ENCODE assay signal across 13 cellular contexts in the genomic region with DNA sequence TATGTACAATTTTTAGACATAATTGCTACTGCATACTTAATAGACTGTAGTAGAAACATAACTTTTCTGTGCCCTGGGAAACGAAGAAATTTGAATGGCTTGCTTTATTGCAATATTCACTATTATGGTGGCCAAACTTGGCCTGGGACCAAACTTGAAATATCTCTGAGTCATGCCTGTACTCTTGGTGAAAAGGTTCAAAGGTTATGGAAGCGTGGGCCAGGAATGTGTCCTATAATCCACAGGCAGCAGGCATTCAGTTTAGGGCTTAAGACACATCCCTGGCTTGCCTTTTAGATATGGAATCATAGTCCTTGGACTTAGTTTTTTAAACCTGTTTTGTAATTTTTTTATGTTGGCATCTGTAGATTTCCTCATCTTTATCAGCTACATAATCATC.
DNase-seq lines count a peak whose midpoint lies in the region; ATAC-seq, FAIRE-seq and TF ChIP-seq lines count a peak whose summit lies in the region.
"Had no signal": no experiment of that assay in that cellular context is flagged by ENCODE, and none has a peak within 500 bp of the region (broad histone marks: within the 10 kb centered on the region; RNA-seq: fewer than 3 reads in every experiment).

No MANE protein-coding gene starts in this region.

- ATAC-seq in upper lobe of left lung (ENCODE audit: low FRiP score in 2 of 2): no peak

- H3K36me3 ChIP-seq in CD8-positive, alpha-beta memory T cell (ENCODE audit: insufficient read depth, low read length): peaks cover 22% of the 10 kb centered on the region
- peaks cover 24 to 58% (median 34%) of the 10 kb centered on the region in 4 donors for H3K36me3 ChIP-seq in upper lobe of left lung

- no peaks in the 10 kb centered on the region for H3K9me3 ChIP-seq in CD8-positive, alpha-beta memory T cell (ENCODE audit: low read length)
- H3K9me3 ChIP-seq in upper lobe of left lung: no peaks in the 10 kb centered on the region

- H3K27me3 ChIP-seq in CD8-positive, alpha-beta memory T cell (ENCODE audit: insufficient read depth, low read length, poor library complexity, severe bottlenecking): no peaks in the 10 kb centered on the region
- H3K27me3 ChIP-seq in upper lobe of left lung: no peaks in the 10 kb centered on the region
- H3K27me3 ChIP-seq: dorsolateral prefrontal cortex had no signal

- WGBS in upper lobe of left lung, 2 donors: 78 to 93% methylated on average over 2 of the region's 2 CpGs

- H3K4me3 ChIP-seq in CD8-positive, alpha-beta memory T cell (ENCODE audit: low read length): no peak overlapping the region
- H3K4me3 ChIP-seq in epithelial cell of proximal tubule (ENCODE audit: low read depth, low read length) (no peak overlapping the region), upper lobe of left lung (no peak overlapping the region)
- H3K4me3 ChIP-seq: dorsolateral prefrontal cortex had no signal

- POLR2A ChIA-PET in CD8-positive, alpha-beta memory T cell (lab: Charles Lee): no interaction called here

- DNase-seq in CD8-positive, alpha-beta memory T cell: no peak
- DNase-seq in NCI-H226 (peak; percentile 5), epithelial cell of proximal tubule (ENCODE audit: low read depth) (peak; percentile 18), non-pigmented ciliary epithelial cell (ENCODE audit: low read depth) (peak; percentile 78), NCI-H2107 treated with DMSO at 0.1 percent for 48 hours (lab: John Stamatoyannopoulos, UW; ENCODE audit: unreplicated experiment) (no peak), GM12892 (ENCODE audit: insufficient read length) (no peak), upper lobe of left lung (no peak)
- no peak for DNase-seq in stimulated activated CD4-positive, alpha-beta T cell treated with anti-CD3 and anti-CD28 coated beads, Interleukin-4, amount 100 ng/mL, for 24 hours
- DNase-seq: activated T-cell treated with anti-CD3 and anti-CD28 coated beads, Interleukin-2, amount 50 U/mL, for 1 hour; dorsolateral prefrontal cortex; NCI-H1048; stimulated activated CD8-positive, alpha-beta memory T cell treated with anti-CD3 and anti-CD28 coated beads, Interleukin-4, amount 100 ng/mL, for 48 hours had no signal

- H3K4me1 Mint-ChIP-seq in CD8-positive, alpha-beta memory T cell: peaks cover 19 to 36% (median 31%) of the 10 kb centered on the region in 3 donors

- H3K27ac Mint-ChIP-seq in CD8-positive, alpha-beta memory T cell: peak overlapping the region in 7 of 8 donors; percentile 13 to 99 (median 56)

- peaks cover 3 to 83% (median 28%) of the 10 kb centered on the region in 3 donors for H3K36me3 Mint-ChIP-seq in CD8-positive, alpha-beta memory T cell

- H3K27me3 Mint-ChIP-seq in CD8-positive, alpha-beta memory T cell: no peaks in the 10 kb centered on the region

- H3K9me3 Mint-ChIP-seq in CD8-positive, alpha-beta memory T cell: no peaks in the 10 kb centered on the region

- H3K4me1 ChIP-seq in CD8-positive, alpha-beta memory T cell (ENCODE audit: insufficient read depth, low read length): peaks cover 15% of the 10 kb centered on the region
- peaks cover 0 to 7% (median 1%) of the 10 kb centered on the region in 4 donors for H3K4me1 ChIP-seq in upper lobe of left lung

- CTCF ChIA-PET in CD8-positive, alpha-beta memory T cell (lab: Charles Lee): interaction anchor here (2.2 to 3.3 kb wide), 4 partner anchors 73 to 439 kb away, joined by 11 to 27 read pairs (median 16); no protein-coding TSS in a partner anchor

- H3K27ac ChIP-seq in CD8-positive, alpha-beta memory T cell (ENCODE audit: low read depth, low read length): no peak overlapping the region
- H3K27ac ChIP-seq in upper lobe of left lung: no peak overlapping the region

- TF ChIP-seq EP300 in upper lobe of left lung (IDR thresholded peaks at IDR 0.05): no peak

- TF ChIP-seq POLR2A in GM12892 (IDR thresholded peaks at IDR 0.05; ENCODE audit: low read depth, low read length) (no peak), upper lobe of left lung (IDR thresholded peaks at IDR 0.05) (no peak)

- H3K4me3 Mint-ChIP-seq in CD8-positive, alpha-beta memory T cell: no peak overlapping the region

- TF ChIP-seq CTCF in epithelial cell of proximal tubule (conservative IDR thresholded peaks at IDR 0.05; ENCODE audit: low read depth, low read length) (no peak), upper lobe of left lung (IDR thresholded peaks at IDR 0.05) (no peak)

- FAIRE-seq in GM12892 (lab: Jason Lieb, UNC): no peak
- FAIRE-seq: islet of Langerhans had no signal

Comparison
In these comparisons a context has a peak if more than half of its experiments do, and no peak if none do; other contexts are left out.
1. DNase-seq: peak in NCI-H226 (single experiment), epithelial cell of proximal tubule (single experiment) and non-pigmented ciliary epithelial cell (single experiment); none in CD8-positive, alpha-beta memory T cell (0 of 5), stimulated activated CD4-positive, alpha-beta T cell treated with anti-CD3 and anti-CD28 coated beads, Interleukin-4, amount 100 ng/mL, for 24 hours (single experiment), NCI-H2107 treated with DMSO at 0.1 percent for 48 hours (single experiment), GM12892 (single experiment) and upper lobe of left lung (0 of 2).